ENCODE assay signal across 18 cellular contexts in genomic region chr7:47678641-47679380, GRCh38.
DNase-seq lines count a peak whose midpoint lies in the region; ATAC-seq, FAIRE-seq and TF ChIP-seq lines count a peak whose summit lies in the region.
"Had no signal": no experiment of that assay in that cellular context is flagged by ENCODE, and none has a peak within 500 bp of the region (broad histone marks: within the 10 kb centered on the region; RNA-seq: fewer than 3 reads in every experiment).

No MANE protein-coding gene starts in this region.

- no CpG with 5 or more reads among the region's 6 CpGs for WGBS in H9 (ENCODE audit: extremely low coverage, insufficient read length, low lambda C conversion rate)
- no CpG with 5 or more reads among the region's 6 CpGs for WGBS in mesendoderm (ENCODE audit: extremely low coverage, insufficient coverage, low lambda C conversion rate)
- WGBS in small intestine, 3 donors, result 91 to 96% (median 92%) methylated on average over 6 of the region's 6 CpGs

- no peak overlapping the region for H3T11ph ChIP-seq in H9 (ENCODE audit: low read length)

- H3K9ac ChIP-seq in H9 (ENCODE audit: extremely low read depth, insufficient read length, low read length) (no peak overlapping the region), mesendoderm (ENCODE audit: low read length) (no peak overlapping the region)
- H3K9ac ChIP-seq: KMS-11 had no signal

- H3K9me3 Mint-ChIP-seq in H9, result peaks cover 12 to 13% of the 10 kb centered on the region in 2 experiments; a peak in 4 of 5 replicates

- H3K27ac ChIP-seq in H9 (ENCODE audit: insufficient read length, low read depth, low read length) (no peak overlapping the region), Panc1 (ENCODE audit: low read length) (peak overlapping the region; percentile 76), mesendoderm (ENCODE audit: low read depth, low read length) (no peak overlapping the region), small intestine (ENCODE audit: low read depth in 1 of 2, low read length in 1 of 2) (no peak overlapping the region)
- H3K27ac ChIP-seq: C4-2B, KMS-11, RWPE1 had no signal

- H3K9me3 ChIP-seq in H9 (ENCODE audit: control insufficient read depth, low read depth, low read length) (no peaks in the 10 kb centered on the region), Panc1 (ENCODE audit: control insufficient read depth, insufficient read depth, low read depth, low read length) (peaks cover 7% of the 10 kb centered on the region), small intestine (ENCODE audit: control insufficient read depth, low read depth) (no peaks in the 10 kb centered on the region)

- H3K79me1 ChIP-seq in H9 (ENCODE audit: insufficient read depth, low read depth, low read length, poor library complexity, severe bottlenecking) (no peaks in the 10 kb centered on the region), mesendoderm (ENCODE audit: low read length) (no peaks in the 10 kb centered on the region)

- H3K27me3 Mint-ChIP-seq in H9 (ENCODE audit: low read depth), result peaks cover 3% of the 10 kb centered on the region

- POLR2A ChIA-PET in Panc1 (lab: Charles Lee), result no interaction called here

- H2BK5ac ChIP-seq in H9 (ENCODE audit: insufficient read length, low read length), result no peak overlapping the region
- no peak overlapping the region for H2BK5ac ChIP-seq in mesendoderm (ENCODE audit: low read length)

- intact Hi-C loops in Panc1 (cut with micrococcal nuclease; ENCODE audit: unreplicated experiment) (no loop called here), sciatic nerve (cut with DNase I) (no loop called here), Right ventricle myocardium superior (cut with DNase I) (no loop called here)

- no peak for TF ChIP-seq CTCF in H9 (conservative IDR thresholded peaks at IDR 0.05)
- no peak for TF ChIP-seq CTCF in Panc1 (IDR thresholded peaks at IDR 0.05)

- H3K4me2 ChIP-seq in H9 (ENCODE audit: insufficient read depth, insufficient read length, low read length), result no peak overlapping the region
- no peak overlapping the region for H3K4me2 ChIP-seq in mesendoderm (ENCODE audit: low read length)
- H3K4me2 ChIP-seq: KMS-11 had no signal

- no peak overlapping the region for H2BK120ac ChIP-seq in H9 (ENCODE audit: low read depth, low read length, poor library complexity, severe bottlenecking)
- H2BK120ac ChIP-seq in mesendoderm (ENCODE audit: low read depth, low read length), result no peak overlapping the region

- H3K79me2 ChIP-seq in H9 (ENCODE audit: insufficient read depth, low read length), result no peaks in the 10 kb centered on the region
- no peaks in the 10 kb centered on the region for H3K79me2 ChIP-seq in mesendoderm (ENCODE audit: control insufficient read depth, insufficient read depth, low read length)

- H3K18ac ChIP-seq in H9 (ENCODE audit: insufficient read length, low read depth, low read length), result peak overlapping the region; percentile 25
- no peak overlapping the region for H3K18ac ChIP-seq in mesendoderm (ENCODE audit: low read length)

- H4K8ac ChIP-seq in H9 (replicated peaks; ENCODE audit: insufficient read length, low read depth, low read length) (no peak overlapping the region), mesendoderm (ENCODE audit: low read depth, low read length) (no peak overlapping the region)

- no peak overlapping the region for H4K5ac ChIP-seq in H9 (ENCODE audit: insufficient read length, low read depth, low read length)
- no peak overlapping the region for H4K5ac ChIP-seq in mesendoderm (ENCODE audit: low read length)

- in situ Hi-C loops in Panc1 (cut with HindIII; ENCODE audit: low pct_unique_long_range_greater_than_20kb, low sequenced_read_pairs), result no loop called here

- ATAC-seq in Panc1 (no peak), sciatic nerve (no peak), HG02798 (IDR thresholded peaks at IDR 0.05; ENCODE audit: poor library complexity, unreplicated experiment) (no peak), Right ventricle myocardium superior (ENCODE audit: poor library complexity) (no peak)
- ATAC-seq: HepG2 had no signal

- H4K91ac ChIP-seq in H9 (ENCODE audit: insufficient read length, low read depth, low read length), result no peak overlapping the region

- H3K14ac ChIP-seq in H9 (ENCODE audit: insufficient read depth, low read length), result no peak overlapping the region

- H3K4ac ChIP-seq in H9 (ENCODE audit: low read depth, low read length) (no peak overlapping the region), mesendoderm (ENCODE audit: low read depth, low read length) (no peak overlapping the region)

- peaks cover 37 to 49% of the 10 kb centered on the region in 2 experiments for H3K4me1 Mint-ChIP-seq in H9

- H3K36me3 ChIP-seq in Panc1 (ENCODE audit: control insufficient read depth, insufficient read depth, low read length), result no peaks in the 10 kb centered on the region
- no peaks in the 10 kb centered on the region for H3K36me3 ChIP-seq in mesendoderm (ENCODE audit: control insufficient read depth, insufficient read depth, low read length)
- H3K36me3 ChIP-seq in small intestine (ENCODE audit: control insufficient read depth in 2 of 2, insufficient read depth in 2 of 2, low read length in 2 of 2), result no peaks in the 10 kb centered on the region

- H3K4me1 ChIP-seq in H9 (ENCODE audit: insufficient read depth, low read length) (peaks cover 10% of the 10 kb centered on the region; the same call in 1 of the 2 replicates), Panc1 (ENCODE audit: control insufficient read depth, insufficient read depth, low read length) (peaks cover 31% of the 10 kb centered on the region), mesendoderm (ENCODE audit: control insufficient read depth, low read depth, low read length) (peaks cover 9% of the 10 kb centered on the region), small intestine (ENCODE audit: control insufficient read depth in 2 of 2, insufficient read depth in 1 of 2, low read depth in 1 of 2, low read length in 1 of 2) (no peaks in the 10 kb centered on the region)

- no peaks in the 10 kb centered on the region for H3K27me3 ChIP-seq in H9 (ENCODE audit: insufficient read depth, low read length)
- H3K27me3 ChIP-seq in Panc1 (ENCODE audit: control insufficient read depth, insufficient read depth, low read length), result no peaks in the 10 kb centered on the region
- H3K27me3 ChIP-seq in mesendoderm (ENCODE audit: insufficient read depth, low read length, poor library complexity), result no peaks in the 10 kb centered on the region
- no peaks in the 10 kb centered on the region for H3K27me3 ChIP-seq in small intestine (ENCODE audit: control insufficient read depth in 2 of 2, insufficient read depth in 2 of 2, low read length in 2 of 2)

- CTCF ChIA-PET in Panc1 (lab: Charles Lee), result no interaction called here

- H2BK20ac ChIP-seq in H9 (ENCODE audit: low read depth, low read length, poor library complexity, severe bottlenecking), result no peak overlapping the region

- BruUV-seq in Panc1 (replicated peaks; lab: Mats Ljungman, UMichigan), result no TSS peak

- no peaks in the 10 kb centered on the region for H4K20me1 ChIP-seq in H9 (ENCODE audit: control insufficient read depth, insufficient read depth, insufficient read length)

- H3K23ac ChIP-seq in H9 (ENCODE audit: insufficient read length, low read depth, low read length) (no peak overlapping the region), mesendoderm (ENCODE audit: low read length) (no peak overlapping the region)

- peaks cover 3 to 16% (median 4%) of the 10 kb centered on the region in 3 experiments; a peak in 5 of 7 replicates for H3K36me3 Mint-ChIP-seq in H9 (ENCODE audit: insufficient read depth in 1 of 3, low read depth in 3 of 3)

- no peaks in the 10 kb centered on the region for H3K23me2 ChIP-seq in H9 (ENCODE audit: insufficient read length, low read depth, low read length, poor library complexity, severe bottlenecking)

- H2AK5ac ChIP-seq in H9 (ENCODE audit: insufficient read length, low read length) (no peak overlapping the region), mesendoderm (ENCODE audit: low read length) (no peak overlapping the region)

- no peak overlapping the region for H3K4me3 ChIP-seq in Panc1 (ENCODE audit: low read depth in 2 of 2, low read length in 2 of 2)
- no peak overlapping the region for H3K4me3 ChIP-seq in mesendoderm (ENCODE audit: low read length)
- no peak overlapping the region for H3K4me3 ChIP-seq in small intestine (ENCODE audit: low read depth in 1 of 2, low read length in 2 of 2)

- no peak overlapping the region for H2AFZ ChIP-seq in H9 (ENCODE audit: low read length)

- no peak overlapping the region for H3K56ac ChIP-seq in H9 (ENCODE audit: insufficient read length, low read depth, low read length)
- peak overlapping the region; percentile 42 for H3K56ac ChIP-seq in mesendoderm (ENCODE audit: low read length)

- no peak overlapping the region; a peak in 1 of 5 replicates for H3K4me3 Mint-ChIP-seq in H9

- no peak overlapping the region for H2BK12ac ChIP-seq in H9 (ENCODE audit: insufficient read length, low read depth, low read length)

- DNase-seq in H9, result no peak
- DNase-seq in Panc1 (ENCODE audit: low read depth, low spot score), result no peak
- DNase-seq in mesendoderm, result no peak
- DNase-seq in sciatic nerve (ENCODE audit: low spot score), result peak; percentile 30
- DNase-seq in small intestine, result no peak
- no peak for DNase-seq in Right ventricle myocardium superior
- DNase-seq: NCI-H1417 treated with DMSO at 0.1 percent for 48 hours, NCI-H1930, NCI-H446, NCI-H69, OCI-M1 had no signal

- no peak overlapping the region for H3K27ac Mint-ChIP-seq in H9

- H2BK15ac ChIP-seq in H9 (ENCODE audit: low read depth, low read length) (no peak overlapping the region), mesendoderm (replicated peaks; ENCODE audit: low read depth) (no peak overlapping the region)

- no peak for FAIRE-seq in small intestine (lab: Jason Lieb, UNC)
- FAIRE-seq: GM12892, H54, HepG2 had no signal
